ENCODE assay signal across 19 cellular contexts in genomic region chr5:150300496-150301169, GRCh38. TPM values are rescaled to one million over a fixed set of nuclear protein-coding genes. Genes with fewer than 3 reads are reported as not detected.
DNase-seq lines count a peak whose midpoint lies in the region; TF ChIP-seq lines count a peak whose summit lies in the region.
"Had no signal": no experiment of that assay in that cellular context is flagged by ENCODE, and none has a peak within 500 bp of the region (broad histone marks: within the 10 kb centered on the region; RNA-seq: fewer than 3 reads in every experiment).

No MANE protein-coding gene starts in this region.

- H3K79me2 ChIP-seq in ACC112 (ENCODE audit: control insufficient read depth, insufficient read depth, low read length, unreplicated experiment): no peaks in the 10 kb centered on the region
- no peaks in the 10 kb centered on the region for H3K79me2 ChIP-seq in MM.1S (ENCODE audit: low read length)
- H3K79me2 ChIP-seq in neural progenitor cell (ENCODE audit: low read depth): no peaks in the 10 kb centered on the region

- no peak for DNase-seq in MM.1S
- DNase-seq in esophagus muscularis mucosa (ENCODE audit: extremely low spot score): no peak
- peak; percentile 57 for DNase-seq in neural progenitor cell (ENCODE audit: low spot score)
- DNase-seq in stimulated activated CD4-positive, alpha-beta T cell treated with anti-CD3 and anti-CD28 coated beads, Interleukin-2, amount 100 ng/mL, for 24 hours: no peak
- no peak for DNase-seq in NCI-H1436 treated with DMSO at 0.1 percent for 48 hours (lab: John Stamatoyannopoulos, UW)
- DNase-seq in ureter (ENCODE audit: low spot score): no peak
- DNase-seq in activated CD4-positive, CD25-positive, alpha-beta regulatory T cell (lab: John Stamatoyannopoulos, UW): no peak
- DNase-seq: activated B cell treated with CpG ODN at 0.5 μM for 24 hours; activated CD8-positive, alpha-beta memory T cell treated with anti-CD3 and anti-CD28 coated beads for 24 hours; dermis blood vessel endothelial cell; DMS153; naive B cell; NCI-H2227 treated with DMSO at 0.1 percent for 48 hours; SIG-M5; T-helper 17 cell had no signal

- H3K4me2 ChIP-seq in MM.1S (ENCODE audit: low read depth, low read length) (peak overlapping the region; percentile 48), neural progenitor cell (peak overlapping the region; percentile 74)

- H3K27ac ChIP-seq in ACC112 (ENCODE audit: low read depth, low read length): peak overlapping the region; percentile 88; the same call in 1 of the 2 replicates
- no peak overlapping the region for H3K27ac ChIP-seq in MM.1S (ENCODE audit: low read length)
- peak overlapping the region; percentile 35 to 83 (median 69) for H3K27ac ChIP-seq in esophagus muscularis mucosa (replicated peaks in 1 of 4)
- no peak overlapping the region for H3K27ac ChIP-seq in neural progenitor cell

- H3K9me3 Mint-ChIP-seq in neural progenitor cell: no peaks in the 10 kb centered on the region
- H3K9me3 Mint-ChIP-seq: activated B cell treated with CpG ODN at 0.5 μM for 24 hours, naive B cell had no signal

- H3K4me3 Mint-ChIP-seq in neural progenitor cell: peak overlapping the region; percentile 15
- H3K4me3 Mint-ChIP-seq: activated B cell treated with CpG ODN at 0.5 μM for 24 hours, naive B cell had no signal

- TF ChIP-seq CTCF in MM.1S (IDR thresholded peaks at IDR 0.05; ENCODE audit: low read length): no peak
- TF ChIP-seq CTCF in esophagus muscularis mucosa (IDR thresholded peaks at IDR 0.05): no peak
- no peak for TF ChIP-seq CTCF in neural progenitor cell (IDR thresholded peaks at IDR 0.05)

- TF ChIP-seq EP300 in esophagus muscularis mucosa (IDR thresholded peaks at IDR 0.05): no peak

- H3K36me3 ChIP-seq in ACC112 (ENCODE audit: insufficient read depth, low read length): no peaks in the 10 kb centered on the region
- no peaks in the 10 kb centered on the region for H3K36me3 ChIP-seq in MM.1S (replicated peaks; ENCODE audit: insufficient read depth, low read length)
- peaks cover 0 to 12% (median 4%) of the 10 kb centered on the region in 4 donors for H3K36me3 ChIP-seq in esophagus muscularis mucosa
- no peaks in the 10 kb centered on the region for H3K36me3 ChIP-seq in neural progenitor cell

- peaks cover 27% of the 10 kb centered on the region for H3K4me1 ChIP-seq in ACC112 (ENCODE audit: control insufficient read depth, insufficient read depth, low read length, unreplicated experiment)
- H3K4me1 ChIP-seq in MM.1S (ENCODE audit: low read length): peaks cover 20% of the 10 kb centered on the region
- H3K4me1 ChIP-seq in esophagus muscularis mucosa: peaks cover 14 to 79% (median 76%) of the 10 kb centered on the region in 4 donors
- peaks cover 51% of the 10 kb centered on the region for H3K4me1 ChIP-seq in neural progenitor cell

- no peaks in the 10 kb centered on the region for H3K9me2 ChIP-seq in MM.1S (replicated peaks; ENCODE audit: insufficient read depth, low read length)

- TF ChIP-seq POLR2A in esophagus muscularis mucosa (IDR thresholded peaks at IDR 0.05; ENCODE audit: low read depth): no peak

- H3K9me3 ChIP-seq in MM.1S (replicated peaks; ENCODE audit: insufficient read depth, low read length) (no peaks in the 10 kb centered on the region), esophagus muscularis mucosa (no peaks in the 10 kb centered on the region), neural progenitor cell (ENCODE audit: low read depth) (no peaks in the 10 kb centered on the region)

- H4K20me1 ChIP-seq in MM.1S (ENCODE audit: insufficient read depth, low read length) (no peaks in the 10 kb centered on the region), neural progenitor cell (ENCODE audit: low read depth) (no peaks in the 10 kb centered on the region)

- peaks cover 9% of the 10 kb centered on the region for H3K27me3 Mint-ChIP-seq in neural progenitor cell (ENCODE audit: insufficient read depth, low read depth)

- peaks cover 57% of the 10 kb centered on the region for H3K4me1 Mint-ChIP-seq in neural progenitor cell

- H3K9ac ChIP-seq in MM.1S (ENCODE audit: low read length): no peak overlapping the region
- H3K9ac ChIP-seq in neural progenitor cell: no peak overlapping the region

- H3K4me3 ChIP-seq in ACC112 (ENCODE audit: low read depth, low read length): no peak overlapping the region
- no peak overlapping the region for H3K4me3 ChIP-seq in MM.1S (ENCODE audit: low read length)
- peak overlapping the region; percentile 14 to 52 (median 14) for H3K4me3 ChIP-seq in esophagus muscularis mucosa
- peak overlapping the region; percentile 49 for H3K4me3 ChIP-seq in neural progenitor cell

- no peak overlapping the region for H2AFZ ChIP-seq in ACC112 (ENCODE audit: low read length, unreplicated experiment)
- H2AFZ ChIP-seq in MM.1S (ENCODE audit: low read length): no peak overlapping the region
- no peak overlapping the region for H2AFZ ChIP-seq in neural progenitor cell (replicated peaks)

- intact Hi-C loops in esophagus muscularis mucosa (cut with DNase I): no loop called here

- H3F3A ChIP-seq in MM.1S (ENCODE audit: insufficient read depth, low read length): 0 out of 2 replicates have a peak, but pooled peaks cover 3% of the 10 kb centered on the region
- peaks cover 52% of the 10 kb centered on the region for H3F3A ChIP-seq in neural progenitor cell (ENCODE audit: low read depth)

- WGBS in esophagus muscularis mucosa: 58% methylated on average over 13 of the region's 13 CpGs

- H3K27ac Mint-ChIP-seq in neural progenitor cell: peak overlapping the region; percentile 36
- H3K27ac Mint-ChIP-seq: activated B cell treated with CpG ODN at 0.5 μM for 24 hours, T-helper 17 cell had no signal

- H3K27me3 ChIP-seq in ACC112 (ENCODE audit: insufficient read depth, low read length): no peaks in the 10 kb centered on the region
- H3K27me3 ChIP-seq in MM.1S (replicated peaks; ENCODE audit: insufficient read depth, low read length): no peaks in the 10 kb centered on the region
- H3K27me3 ChIP-seq in esophagus muscularis mucosa: peaks cover 0 to 30% (median 0%) of the 10 kb centered on the region in 4 donors
- H3K27me3 ChIP-seq in neural progenitor cell: peaks cover 7% of the 10 kb centered on the region

- H3K36me3 Mint-ChIP-seq in neural progenitor cell: no peaks in the 10 kb centered on the region
- H3K36me3 Mint-ChIP-seq: naive B cell had no signal

RNA-seq across cellular contexts. Expression of gene ARSI, which starts 2.1 kb away (rescaled TPM):
- total RNA-seq in esophagus muscularis mucosa: 10 to 100 TPM in 3 of 4 donors, 1 to 10 TPM in 1; 5.8 to 20.6 (median 10.1) TPM
- 4.2 and 13.1 TPM in 2 replicates for total RNA-seq in neural progenitor cell (ENCODE audit: low replicate concordance)
- 0.65 TPM for total RNA-seq in ureter
- total RNA-seq: activated B cell treated with CpG ODN at 0.5 μM for 24 hours, T-helper 17 cell had no signal

RNA-seq across cellular contexts. Expression of gene CAMK2A, which starts 11.1 kb away (rescaled TPM):
- 1 to 10 TPM; 2.5 to 8.0 (median 3.8) TPM for total RNA-seq in esophagus muscularis mucosa
- 0.09 and 0.28 TPM in 2 replicates for total RNA-seq in neural progenitor cell (ENCODE audit: low replicate concordance)
- total RNA-seq in ureter: 1.4 TPM
- total RNA-seq: A673, activated B cell treated with CpG ODN at 0.5 μM for 24 hours, dermis blood vessel endothelial cell, epithelial cell of proximal tubule, glomerular endothelial cell, T-helper 17 cell had no signal

RNA-seq across cellular contexts. Expression of gene TCOF1, which starts 56.9 kb away (rescaled TPM):
- 10 to 100 TPM; 27.4 to 46.0 (median 36.3) TPM for total RNA-seq in esophagus muscularis mucosa
- 37.9 and 79.8 TPM in 2 replicates for total RNA-seq in neural progenitor cell (ENCODE audit: low replicate concordance)
- total RNA-seq in ureter: 39.3 TPM

Comparison
In these comparisons a context has a peak if more than half of its experiments do, and no peak if none do; other contexts are left out.
1. H3K27ac ChIP-seq: peak in ACC112 (single experiment) and esophagus muscularis mucosa (4 of 4); none in MM.1S (single experiment) and neural progenitor cell (single experiment).
2. H3K4me3 ChIP-seq: peak in esophagus muscularis mucosa (4 of 4) and neural progenitor cell (single experiment); none in ACC112 (single experiment) and MM.1S (single experiment).